Comparison of ENCODE assay signal across 10 cellular contexts in the genomic region with DNA sequence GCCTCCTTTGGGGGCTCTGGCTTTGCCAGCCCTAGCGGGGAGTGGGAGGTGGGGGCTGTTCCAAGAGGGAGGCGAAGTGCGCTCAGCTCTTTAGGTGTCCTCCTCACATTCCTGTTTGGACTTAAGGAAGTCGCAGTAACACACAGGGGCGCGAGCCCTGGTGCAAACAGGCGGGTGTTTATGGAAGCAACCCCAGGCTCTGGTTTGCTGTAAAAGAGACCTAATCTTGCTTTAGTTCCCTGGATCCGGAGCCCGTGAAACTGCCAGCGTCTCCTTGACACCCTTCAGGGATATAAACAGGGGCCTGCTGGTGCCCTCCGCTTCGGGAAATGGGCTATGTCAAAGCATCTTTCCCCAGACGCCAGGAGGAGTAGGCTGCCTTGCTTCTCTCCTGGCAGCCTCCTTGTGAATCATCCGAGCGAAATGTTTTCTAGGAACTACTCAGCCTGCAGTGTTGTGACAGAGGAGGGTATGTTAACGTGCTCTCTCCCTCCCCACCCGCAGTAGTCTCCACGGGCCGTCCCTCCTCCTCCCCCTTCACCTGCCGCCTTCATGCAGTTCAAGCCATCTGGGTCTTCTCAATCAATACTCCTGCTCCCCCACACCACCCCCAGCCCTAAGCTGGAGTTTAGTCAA.
DNase-seq lines count a peak whose midpoint lies in the region; ATAC-seq, FAIRE-seq and TF ChIP-seq lines count a peak whose summit lies in the region.
"Had no signal": no experiment of that assay in that cellular context is flagged by ENCODE, and none has a peak within 500 bp of the region (broad histone marks: within the 10 kb centered on the region; RNA-seq: fewer than 3 reads in every experiment).

No MANE protein-coding gene starts in this region.

- H3K27ac ChIP-seq in IMR-90 (ENCODE audit: insufficient read depth, low read length), result no peak overlapping the region
- no peak overlapping the region for H3K27ac ChIP-seq in brain microvascular endothelial cell
- H3K27ac ChIP-seq in aorta (ENCODE audit: low read depth in 1 of 2, low read length in 2 of 2), result no peak overlapping the region
- H3K27ac ChIP-seq: testis had no signal

- H4K20me1 ChIP-seq in IMR-90 (ENCODE audit: insufficient read depth, low read length), result no peaks in the 10 kb centered on the region

- BruUV-seq in IMR-90 (replicated peaks; lab: Mats Ljungman, UMichigan), result no TSS peak

- dilution Hi-C loops in IMR-90 (cut with HindIII; ENCODE audit: low sequenced_read_pairs, unreplicated experiment), result no loop called here

- WGBS in IMR-90 (ENCODE audit: extremely low coverage in 2 of 2, insufficient read length in 1 of 2), 2 experiments, result 39% methylated on average over 6 of the region's 20 CpGs; no CpG with 5 or more reads in 1 of the 2 experiments
- 11 to 19% methylated on average over 20 of the region's 20 CpGs for WGBS in aorta, 2 donors

- H3K23ac ChIP-seq in IMR-90 (ENCODE audit: low read depth, low read length), result no peak overlapping the region

- POLR2A ChIA-PET in IMR-90 (lab: Charles Lee; ENCODE audit: unreplicated experiment), result no interaction called here

- no peak overlapping the region for H3K56ac ChIP-seq in IMR-90 (ENCODE audit: extremely low read depth, insufficient read depth, low read length)

- H3K36me3 ChIP-seq in IMR-90 (ENCODE audit: control insufficient read depth, insufficient read depth, low read length) (no peaks in the 10 kb centered on the region), brain microvascular endothelial cell (replicated peaks) (no peaks in the 10 kb centered on the region), aorta (ENCODE audit: control insufficient read depth in 1 of 2, insufficient read depth in 2 of 2, low read length in 1 of 2) (no peaks in the 10 kb centered on the region)

- CTCF ChIA-PET in IMR-90 (lab: Yijun Ruan, JAX), result no interaction called here

- H3K4me1 ChIP-seq in IMR-90 (ENCODE audit: control insufficient read depth, insufficient read depth, low read length) (no peaks in the 10 kb centered on the region), aorta (ENCODE audit: control insufficient read depth in 1 of 2, insufficient read depth in 2 of 2, low read length in 2 of 2) (no peaks in the 10 kb centered on the region)
- H3K4me1 ChIP-seq: testis had no signal

- H4K5ac ChIP-seq in IMR-90 (ENCODE audit: low read depth, low read length), result no peak overlapping the region

- no peak overlapping the region for H2AK9ac ChIP-seq in IMR-90 (replicated peaks; ENCODE audit: low read depth, low read length, poor library complexity)

- H3K14ac ChIP-seq in IMR-90 (replicated peaks; ENCODE audit: low read depth, low read length), result no peak overlapping the region

- no peak overlapping the region for H3K27ac Mint-ChIP-seq in chondrocyte (ENCODE audit: unreplicated experiment)

- H3K4me3 Mint-ChIP-seq in chondrocyte (ENCODE audit: unreplicated experiment), result no peak overlapping the region

- intact Hi-C loops in IMR-90 (cut with micrococcal nuclease), result no loop called here
- intact Hi-C loops in aorta (cut with DNase I), result no loop called here

- no peak overlapping the region for H2BK15ac ChIP-seq in IMR-90 (ENCODE audit: low read depth, low read length)

- H4K91ac ChIP-seq in IMR-90 (ENCODE audit: insufficient read depth, low read depth, low read length), result no peak overlapping the region

- no peak overlapping the region for H3K18ac ChIP-seq in IMR-90 (ENCODE audit: low read depth, low read length)

- H3K9me3 Mint-ChIP-seq in chondrocyte (ENCODE audit: low read depth), result no peaks in the 10 kb centered on the region
- H3K9me3 Mint-ChIP-seq: nephron had no signal

- no peak for FAIRE-seq in urothelium cell line (lab: Jason Lieb, UNC)

- no peak overlapping the region for H2BK120ac ChIP-seq in IMR-90 (ENCODE audit: low read depth, low read length)

- no peak overlapping the region for H2BK20ac ChIP-seq in IMR-90 (ENCODE audit: low read depth, low read length)

- H3K9ac ChIP-seq in IMR-90 (ENCODE audit: low read depth, low read length), result no peak overlapping the region

- DNase-seq in IMR-90 (peak; percentile 56), brain microvascular endothelial cell (peak; percentile 32), kidney glomerular epithelial cell (lab: John Stamatoyannopoulos, UW) (peak; percentile 12), urothelium cell line (ENCODE audit: low spot score) (peak; percentile 55), aorta (no peak), chondrocyte (ENCODE audit: low spot score) (no peak)
- DNase-seq in stimulated activated naive CD4-positive, alpha-beta T cell treated with Interleukin-2 at 50 U/mL for 16 hours (lab: John Stamatoyannopoulos, UW), result no peak
- DNase-seq: NCI-H2107, testis had no signal

- no peak overlapping the region for H2BK5ac ChIP-seq in IMR-90 (ENCODE audit: low read depth, low read length, poor library complexity, severe bottlenecking)

- peaks cover 31% of the 10 kb centered on the region for H3K27me3 Mint-ChIP-seq in chondrocyte (ENCODE audit: low read depth)

- TF ChIP-seq POLR2A in IMR-90 (IDR thresholded peaks at IDR 0.05; ENCODE audit: low read depth, low read length), result no peak

- H3K27me3 ChIP-seq in IMR-90 (ENCODE audit: control insufficient read depth, insufficient read depth, low read length), result no peaks in the 10 kb centered on the region; the same call in none of the 2 replicates
- H3K27me3 ChIP-seq in brain microvascular endothelial cell (replicated peaks), result no peaks in the 10 kb centered on the region
- H3K27me3 ChIP-seq in aorta (ENCODE audit: control insufficient read depth in 1 of 2, insufficient read depth in 2 of 2, low read length in 1 of 2), result no peaks in the 10 kb centered on the region
- H3K27me3 ChIP-seq: testis had no signal

- H3K36me3 Mint-ChIP-seq in chondrocyte (ENCODE audit: low read depth), result no peaks in the 10 kb centered on the region

- 0 out of 2 replicates have a peak, but pooled peaks cover 4% of the 10 kb centered on the region for H3K9me1 ChIP-seq in IMR-90 (ENCODE audit: insufficient read depth, low read length)

- no peak overlapping the region for H4K8ac ChIP-seq in IMR-90 (ENCODE audit: low read depth in 2 of 2, low read length in 2 of 2)

- TF ChIP-seq CTCF in IMR-90 (conservative IDR thresholded peaks at IDR 0.05; ENCODE audit: low read depth, low read length) (0 out of 2 replicates have a peak, but pooled peaks have one; percentile 3), brain microvascular endothelial cell (IDR thresholded peaks at IDR 0.05; ENCODE audit: low read depth, low read length, missing control alignments) (peak; percentile 35), chondrocyte (IDR thresholded peaks at IDR 0.05) (no peak)

- H3K4me3 ChIP-seq in IMR-90 (ENCODE audit: insufficient read depth, low read depth, low read length), result no peak overlapping the region
- no peak overlapping the region for H3K4me3 ChIP-seq in brain microvascular endothelial cell (ENCODE audit: low read depth, low read length)
- no peak overlapping the region for H3K4me3 ChIP-seq in aorta (ENCODE audit: low read length in 2 of 2)

- peak overlapping the region; percentile 70 for H2AFZ ChIP-seq in IMR-90 (replicated peaks; ENCODE audit: low read length, poor library complexity)

- ATAC-seq in IMR-90 (ENCODE audit: low read depth) (peak; percentile 62), aorta (ENCODE audit: low FRiP score) (no peak)

- no peak overlapping the region for H3K4me2 ChIP-seq in IMR-90 (ENCODE audit: low read depth, low read length)

- no peaks in the 10 kb centered on the region for H3K79me1 ChIP-seq in IMR-90 (ENCODE audit: low read depth in 1 of 2, low read length in 2 of 2)

- H3K9me3 ChIP-seq in IMR-90 (ENCODE audit: control insufficient read depth, insufficient read depth, low read length) (no peaks in the 10 kb centered on the region), aorta (ENCODE audit: control insufficient read depth, low read length) (no peaks in the 10 kb centered on the region)
- H3K9me3 ChIP-seq: testis had no signal

- H3K4ac ChIP-seq in IMR-90 (ENCODE audit: low read depth, low read length), result no peak overlapping the region

- H3K4me1 Mint-ChIP-seq in chondrocyte (ENCODE audit: low read depth), result peaks cover 3% of the 10 kb centered on the region

- in situ Hi-C loops in IMR-90 (cut with MboI; ENCODE audit: low sequenced_read_pairs) (no loop called here), brain microvascular endothelial cell (cut with HindIII; ENCODE audit: low pct_ligation_motif_present, low sequenced_read_pairs) (no loop called here)

- H2AK5ac ChIP-seq in IMR-90 (ENCODE audit: low read depth, low read length), result no peak overlapping the region

- no peak for TF ChIP-seq RAD21 in IMR-90 (IDR thresholded peaks at IDR 0.05; ENCODE audit: low read length)

TF ChIP-seq in IMR-90, 13 proteins besides CTCF, POLR2A, EP300 and RAD21:
- TF ChIP-seq CEBPB (IDR thresholded peaks at IDR 0.05; ENCODE audit: low read depth, low read length) (peak; percentile 60; the same call in 1 of the 2 replicates), CHD1 (IDR thresholded peaks at IDR 0.05; ENCODE audit: low read depth, low read length) (no peak)

Comparison
In these comparisons a context has a peak if more than half of its experiments do, and no peak if none do; other contexts are left out.
1. DNase-seq: peak in IMR-90 (single experiment), brain microvascular endothelial cell (single experiment), kidney glomerular epithelial cell (single experiment) and urothelium cell line (single experiment); none in stimulated activated naive CD4-positive, alpha-beta T cell treated with Interleukin-2 at 50 U/mL for 16 hours (single experiment), aorta (0 of 2) and chondrocyte (single experiment).